ENCODE assay signal across 3 cellular contexts in the genomic region with DNA sequence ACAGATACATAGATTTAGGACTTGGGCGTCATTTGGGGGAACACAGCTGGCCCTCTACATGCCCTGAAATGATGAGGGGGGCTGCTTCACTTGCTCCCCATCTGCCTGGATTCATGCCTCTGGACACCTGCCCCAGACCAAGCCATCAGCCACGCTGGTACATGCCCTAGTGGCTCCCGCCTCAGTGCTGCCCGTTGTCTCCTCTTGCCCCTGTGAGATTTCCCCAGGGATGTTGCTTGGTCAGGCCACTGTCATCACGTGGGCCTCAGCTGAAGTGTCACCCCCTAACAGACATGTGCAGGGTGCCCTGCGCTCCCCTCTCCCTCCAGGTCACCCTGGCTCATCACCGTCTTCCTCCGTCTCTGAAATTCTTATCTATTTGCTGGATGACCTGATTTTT.
"Had no signal": no experiment of that assay in that cellular context is flagged by ENCODE, and none has a peak within 500 bp of the region (broad histone marks: within the 10 kb centered on the region; RNA-seq: fewer than 3 reads in every experiment).

No MANE protein-coding gene starts in this region.

- DNase-seq: GDM1, GF-D8 had no signal

- H3K4me3 ChIP-seq: GM12878 had no signal

- ATAC-seq: GM12878 had no signal
